ENCODE assay signal across 40 cellular contexts in genomic region chr12:92381856-92382255, GRCh38.
"Had no signal": no experiment of that assay in that cellular context is flagged by ENCODE, and none has a peak within 500 bp of the region (broad histone marks: within the 10 kb centered on the region; RNA-seq: fewer than 3 reads in every experiment).

No MANE protein-coding gene starts in this region.

- H3K4me1 Mint-ChIP-seq: brain had no signal

- H3K9me3 ChIP-seq: adrenal gland, ascending aorta, body of pancreas had no signal

- H3K4me3 Mint-ChIP-seq: activated naive CD4-positive, alpha-beta T cell treated with anti-CD3 and anti-CD28 coated beads for 36 hours; activated naive CD4-positive, alpha-beta T cell treated with anti-CD3 and anti-CD28 coated beads, Interleukin-2, amount 10 ng/mL, durations not matched to agents 7 days and 5 days; activated naive CD4-positive, alpha-beta T cell treated with anti-CD3 and anti-CD28 coated beads, Interleukin-2, amount 50 U/mL, for 24 hours; activated naive CD8-positive, alpha-beta T cell; activated naive CD8-positive, alpha-beta T cell treated with anti-CD3 and anti-CD28 coated beads for 36 hours; activated naive CD8-positive, alpha-beta T cell treated with anti-CD3 and anti-CD28 coated beads, Interleukin-2, amount 10 ng/mL, durations not matched to agents 7 days and 5 days; activated naive CD8-positive, alpha-beta T cell treated with anti-CD3 and anti-CD28 coated beads, Interleukin-2, amount 50 U/mL, for 24 hours; activated T-cell treated with anti-CD3 and anti-CD28 coated beads, Interleukin-2, amount 50 U/mL, for 24 hours; activated T-cell treated with anti-CD3 and anti-CD28 coated beads, Interleukin-2, amount 50 U/mL, for 4 hours; activated T-cell treated with anti-CD3 and anti-CD28 coated beads, Interleukin-2, amount 50 U/mL, for 72 hours; activated T-helper 1 cell treated with anti-CD3 and anti-CD28 coated beads, Interleukin-12 subunit alpha, Interleukin-12 subunit beta, Interleukin-2, Interleukin-4 antibody, amounts not matched to agents 30 ng/mL and 10 ng/mL and 1 ng/mL, durations not matched to agents 14 hours and 24 hours and 36 hours; activated T-helper 17 cell treated with anti-CD3 and anti-CD28 coated beads, Interleukin-2, amount 50 U/mL, for 72 hours; brain; central memory CD8-positive, alpha-beta T cell had no signal

- H3K4me1 ChIP-seq: adrenal gland, ascending aorta, body of pancreas, breast epithelium had no signal

- H3K27me3 ChIP-seq: adrenal gland, ascending aorta, body of pancreas, brain microvascular endothelial cell, breast epithelium, cardiac muscle cell had no signal

- ATAC-seq: activated naive CD8-positive, alpha-beta T cell treated with anti-CD3 and anti-CD28 coated beads, Interleukin-2, amount 50 U/mL, for 24 hours; activated T-cell treated with anti-CD3 and anti-CD28 coated beads, Interleukin-2, amount 50 U/mL, for 4 hours; body of pancreas had no signal

- H3K9me3 Mint-ChIP-seq: activated naive CD4-positive, alpha-beta T cell treated with anti-CD3 and anti-CD28 coated beads for 36 hours; activated naive CD4-positive, alpha-beta T cell treated with anti-CD3 and anti-CD28 coated beads, Interleukin-2, amount 50 U/mL, for 24 hours; activated naive CD8-positive, alpha-beta T cell treated with anti-CD3 and anti-CD28 coated beads, Interleukin-2, amount 50 U/mL, for 24 hours; activated T-cell treated with anti-CD3 and anti-CD28 coated beads, Interleukin-2, amount 50 U/mL, for 24 hours; activated T-cell treated with anti-CD3 and anti-CD28 coated beads, Interleukin-2, amount 50 U/mL, for 4 hours; activated T-helper 2 cell treated with anti-CD3 and anti-CD28 coated beads, Interferon-gamma antibody, Interleukin-2, Interleukin-4, amounts not matched to agents 10 μg/mL and 5 μg/mL and 100 μg/mL, durations not matched to agents 14 hours and 24 hours and 36 hours; central memory CD8-positive, alpha-beta T cell had no signal

- H3K27me3 Mint-ChIP-seq: activated naive CD4-positive, alpha-beta T cell treated with anti-CD3 and anti-CD28 coated beads, Interleukin-2, amount 10 ng/mL, durations not matched to agents 7 days and 5 days; activated naive CD4-positive, alpha-beta T cell treated with anti-CD3 and anti-CD28 coated beads, Interleukin-2, amount 50 U/mL, for 24 hours; activated naive CD8-positive, alpha-beta T cell; activated naive CD8-positive, alpha-beta T cell treated with anti-CD3 and anti-CD28 coated beads for 36 hours; activated naive CD8-positive, alpha-beta T cell treated with anti-CD3 and anti-CD28 coated beads, Interleukin-2, amount 10 ng/mL, durations not matched to agents 7 days and 5 days; activated naive CD8-positive, alpha-beta T cell treated with anti-CD3 and anti-CD28 coated beads, Interleukin-2, amount 50 U/mL, for 24 hours; activated T-cell treated with anti-CD3 and anti-CD28 coated beads, Interleukin-2, amount 50 U/mL, for 24 hours; activated T-helper 17 cell treated with anti-CD3 and anti-CD28 coated beads, Interleukin-2, amount 50 U/mL, for 72 hours; central memory CD8-positive, alpha-beta T cell had no signal

- H3K27ac Mint-ChIP-seq: activated naive CD4-positive, alpha-beta T cell treated with anti-CD3 and anti-CD28 coated beads for 36 hours; activated naive CD4-positive, alpha-beta T cell treated with anti-CD3 and anti-CD28 coated beads, Interleukin-2, amount 10 ng/mL, durations not matched to agents 7 days and 5 days; activated naive CD4-positive, alpha-beta T cell treated with anti-CD3 and anti-CD28 coated beads, Interleukin-2, amount 50 U/mL, for 72 hours; activated naive CD8-positive, alpha-beta T cell; activated naive CD8-positive, alpha-beta T cell treated with anti-CD3 and anti-CD28 coated beads for 36 hours; activated naive CD8-positive, alpha-beta T cell treated with anti-CD3 and anti-CD28 coated beads, Interleukin-2, amount 10 ng/mL, durations not matched to agents 7 days and 5 days; activated naive CD8-positive, alpha-beta T cell treated with anti-CD3 and anti-CD28 coated beads, Interleukin-2, amount 50 U/mL, for 24 hours; activated T-cell treated with anti-CD3 and anti-CD28 coated beads, Interleukin-2, amount 50 U/mL, for 24 hours; activated T-cell treated with anti-CD3 and anti-CD28 coated beads, Interleukin-2, amount 50 U/mL, for 72 hours; activated T-helper 1 cell treated with anti-CD3 and anti-CD28 coated beads, Interleukin-12 subunit alpha, Interleukin-12 subunit beta, Interleukin-2, Interleukin-4 antibody, amounts not matched to agents 30 ng/mL and 10 ng/mL and 1 ng/mL, durations not matched to agents 14 hours and 24 hours and 36 hours; activated T-helper 17 cell treated with anti-CD3 and anti-CD28 coated beads, Interleukin-2, amount 50 U/mL, for 72 hours; activated T-helper 2 cell treated with anti-CD3 and anti-CD28 coated beads, Interferon-gamma antibody, Interleukin-2, Interleukin-4, amounts not matched to agents 10 μg/mL and 5 μg/mL and 100 μg/mL, durations not matched to agents 14 hours and 24 hours and 36 hours; brain had no signal

- H3K36me3 ChIP-seq: adrenal gland, ascending aorta, brain microvascular endothelial cell, breast epithelium, cardiac muscle cell had no signal

- DNase-seq: activated effector memory CD4-positive, alpha-beta T cell treated with anti-CD3 and anti-CD28 coated beads, Interleukin-2, amount 50 U/mL, for 16 hours; activated effector memory CD4-positive, alpha-beta T cell treated with Interleukin-2 at 50 U/mL for 16 hours; activated gamma-delta T cell; activated gamma-delta T cell treated with Interleukin-2 at 50 U/mL for 16 hours; activated naive CD4-positive, alpha-beta T cell; activated naive CD4-positive, alpha-beta T cell treated with anti-CD3 and anti-CD28 coated beads for 36 hours; activated naive CD4-positive, alpha-beta T cell treated with anti-CD3 and anti-CD28 coated beads, Interleukin-2, amount 10 ng/mL, durations not matched to agents 7 days and 5 days; activated naive CD4-positive, alpha-beta T cell treated with anti-CD3 and anti-CD28 coated beads, Interleukin-2, amount 50 U/mL, for 16 hours; activated naive CD4-positive, alpha-beta T cell treated with Interleukin-2 at 50 U/mL for 16 hours; activated naive CD8-positive, alpha-beta T cell treated with anti-CD3 and anti-CD28 coated beads for 36 hours; activated naive CD8-positive, alpha-beta T cell treated with anti-CD3 and anti-CD28 coated beads, Interleukin-2, amount 10 ng/mL, durations not matched to agents 7 days and 5 days; activated naive CD8-positive, alpha-beta T cell treated with anti-CD3 and anti-CD28 coated beads, Interleukin-2, amount 50 U/mL, for 24 hours; activated T-cell treated with anti-CD3 and anti-CD28 coated beads, Interleukin-2, amount 50 U/mL, for 1 hour; activated T-cell treated with anti-CD3 and anti-CD28 coated beads, Interleukin-2, amount 50 U/mL, for 24 hours; activated T-cell treated with anti-CD3 and anti-CD28 coated beads, Interleukin-2, amount 50 U/mL, for 4 hours; activated T-cell treated with anti-CD3 and anti-CD28 coated beads, Interleukin-2, amount 50 U/mL, for 48 hours; activated T-cell treated with anti-CD3 and anti-CD28 coated beads, Interleukin-2, amount 50 U/mL, for 72 hours; adrenal gland; amniotic stem cell; amygdala; anterior cingulate cortex; aorta; body of pancreas; brain microvascular endothelial cell; caudate nucleus; central memory CD4-positive, alpha-beta T cell; cerebellar nuclear complex had no signal

- H3K36me3 Mint-ChIP-seq: activated naive CD4-positive, alpha-beta T cell treated with anti-CD3 and anti-CD28 coated beads, Interleukin-2, amount 50 U/mL, for 24 hours; brain had no signal

- H3K4me3 ChIP-seq: adrenal gland, ascending aorta, body of pancreas, breast epithelium, cardiac muscle cell had no signal

- H3K27ac ChIP-seq: adrenal gland, ascending aorta, body of pancreas, brain microvascular endothelial cell, breast epithelium, cardiac muscle cell had no signal

- FAIRE-seq: astrocyte, bronchial epithelial cell had no signal
